ENCODE assay signal across 15 cellular contexts in the genomic region with DNA sequence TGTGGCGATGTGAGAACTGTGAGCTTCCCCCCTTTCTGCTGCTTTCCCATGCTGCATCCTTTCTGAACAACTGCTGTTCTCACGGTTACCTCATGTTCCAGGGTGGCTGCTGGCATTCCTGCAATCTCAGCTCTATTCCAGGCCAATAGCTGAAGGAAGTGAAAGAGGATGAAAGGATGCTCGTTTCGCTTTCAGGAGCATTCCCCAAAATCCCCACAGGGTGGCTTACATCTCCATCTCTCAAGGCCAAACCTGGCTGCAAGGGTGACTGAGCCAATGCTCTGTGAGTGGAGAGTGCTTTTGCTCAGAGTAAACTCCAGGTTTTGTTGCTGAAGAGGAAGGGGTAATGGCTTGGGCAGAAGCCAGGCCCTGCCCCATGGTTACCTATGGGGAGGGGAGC.
DNase-seq lines count a peak whose midpoint lies in the region; ATAC-seq and TF ChIP-seq lines count a peak whose summit lies in the region.
"Had no signal": no experiment of that assay in that cellular context is flagged by ENCODE, and none has a peak within 500 bp of the region (broad histone marks: within the 10 kb centered on the region; RNA-seq: fewer than 3 reads in every experiment).

No MANE protein-coding gene starts in this region.

- DNase-seq in NCI-H524 (lab: John Stamatoyannopoulos, UW) (peak; percentile 26 to 70), NCI-H524 treated with DMSO at 0.1 percent for 48 hours (lab: John Stamatoyannopoulos, UW) (no peak), NCI-H1105 (lab: John Stamatoyannopoulos, UW) (peak; percentile 19), SHP77 treated with DMSO at 0.1 percent for 48 hours (lab: John Stamatoyannopoulos, UW) (peak; percentile 28), pons (ENCODE audit: low spot score) (peak; percentile 1), hepatocyte (ENCODE audit: low spot score) (no peak), GM10266 (ENCODE audit: extremely low spot score) (no peak)
- no peak for DNase-seq in activated naive CD4-positive, alpha-beta T cell treated with anti-CD3 and anti-CD28 coated beads, Interleukin-2, amount 50 U/mL, for 72 hours (ENCODE audit: low spot score in 2 of 2)
- DNase-seq: activated CD4-positive, alpha-beta T cell treated with anti-CD3 and anti-CD28 coated beads, Interleukin-2, amount 50 U/mL, for 1 hour; effector memory CD4-positive, alpha-beta T cell; gastrocnemius medialis; GF-D8; stimulated activated CD4-positive, alpha-beta T cell treated with anti-CD3 and anti-CD28 coated beads, Interleukin-1b, Interleukin-23, amount 100 ng/mL, for 48 hours; uterus had no signal

- H3K27ac ChIP-seq in hepatocyte, result no peak overlapping the region
- H3K27ac ChIP-seq: gastrocnemius medialis, uterus had no signal

- 63% methylated on average over 4 of the region's 4 CpGs for whole genome bisulfite sequencing in hepatocyte (ENCODE audit: low lambda C conversion rate, missing lambda C conversion rate)

- no peaks in the 10 kb centered on the region for H3K9me3 ChIP-seq in hepatocyte (ENCODE audit: low read depth)
- H3K9me3 ChIP-seq: gastrocnemius medialis, uterus had no signal

- ATAC-seq in activated naive CD4-positive, alpha-beta T cell treated with anti-CD3 and anti-CD28 coated beads, Interleukin-2, amount 50 U/mL, for 72 hours, result no peak
- ATAC-seq: activated T-helper 17 cell treated with anti-CD3 and anti-CD28 coated beads, Interleukin-2, amount 50 U/mL, for 72 hours; gastrocnemius medialis had no signal

- no peak for TF ChIP-seq CTCF in hepatocyte (IDR thresholded peaks at IDR 0.05; ENCODE audit: poor library complexity)
- no peak for TF ChIP-seq CTCF in GM10266 (IDR thresholded peaks at IDR 0.05; ENCODE audit: control insufficient read depth, insufficient read depth, low read depth, missing control alignments)

- no peaks in the 10 kb centered on the region for H4K20me1 ChIP-seq in hepatocyte (ENCODE audit: insufficient read depth, poor library complexity, severe bottlenecking)

- peaks cover 0 to 3% of the 10 kb centered on the region in 2 donors for H3K9me3 Mint-ChIP-seq in activated naive CD4-positive, alpha-beta T cell treated with anti-CD3 and anti-CD28 coated beads, Interleukin-2, amount 50 U/mL, for 72 hours
- H3K9me3 Mint-ChIP-seq: activated T-helper 17 cell treated with anti-CD3 and anti-CD28 coated beads, Interleukin-2, amount 50 U/mL, for 72 hours had no signal

- no peak overlapping the region for H2AFZ ChIP-seq in hepatocyte

- H3K36me3 ChIP-seq in hepatocyte (replicated peaks; ENCODE audit: insufficient read depth, low read depth), result no peaks in the 10 kb centered on the region
- H3K36me3 ChIP-seq: gastrocnemius medialis, uterus had no signal

- no peak overlapping the region for H3K27ac Mint-ChIP-seq in activated naive CD4-positive, alpha-beta T cell treated with anti-CD3 and anti-CD28 coated beads, Interleukin-2, amount 50 U/mL, for 72 hours
- H3K27ac Mint-ChIP-seq: activated T-helper 17 cell treated with anti-CD3 and anti-CD28 coated beads, Interleukin-2, amount 50 U/mL, for 72 hours had no signal

- no peak overlapping the region for H3K4me2 ChIP-seq in hepatocyte

- H3K4me3 ChIP-seq in hepatocyte, result no peak overlapping the region
- H3K4me3 ChIP-seq: gastrocnemius medialis, uterus had no signal

- H3K9me2 ChIP-seq in hepatocyte (replicated peaks; ENCODE audit: insufficient read depth), result no peaks in the 10 kb centered on the region

- no peaks in the 10 kb centered on the region for H3K36me3 Mint-ChIP-seq in activated naive CD4-positive, alpha-beta T cell treated with anti-CD3 and anti-CD28 coated beads, Interleukin-2, amount 50 U/mL, for 72 hours

- H3K27me3 ChIP-seq in hepatocyte, result no peaks in the 10 kb centered on the region
- H3K27me3 ChIP-seq: uterus had no signal

- no peaks in the 10 kb centered on the region for H3K79me2 ChIP-seq in hepatocyte

- no peaks in the 10 kb centered on the region for H3K4me1 ChIP-seq in hepatocyte (ENCODE audit: insufficient read depth)
- H3K4me1 ChIP-seq: gastrocnemius medialis, uterus had no signal

Comparison
In these comparisons a context has a peak if more than half of its experiments do, and no peak if none do; other contexts are left out.
1. DNase-seq: peak in NCI-H524 (2 of 2), NCI-H1105 (single experiment), SHP77 treated with DMSO at 0.1 percent for 48 hours (single experiment) and pons (single experiment); none in NCI-H524 treated with DMSO at 0.1 percent for 48 hours (single experiment), hepatocyte (single experiment), activated naive CD4-positive, alpha-beta T cell treated with anti-CD3 and anti-CD28 coated beads, Interleukin-2, amount 50 U/mL, for 72 hours (0 of 2) and GM10266 (single experiment).